In the genomic region with DNA sequence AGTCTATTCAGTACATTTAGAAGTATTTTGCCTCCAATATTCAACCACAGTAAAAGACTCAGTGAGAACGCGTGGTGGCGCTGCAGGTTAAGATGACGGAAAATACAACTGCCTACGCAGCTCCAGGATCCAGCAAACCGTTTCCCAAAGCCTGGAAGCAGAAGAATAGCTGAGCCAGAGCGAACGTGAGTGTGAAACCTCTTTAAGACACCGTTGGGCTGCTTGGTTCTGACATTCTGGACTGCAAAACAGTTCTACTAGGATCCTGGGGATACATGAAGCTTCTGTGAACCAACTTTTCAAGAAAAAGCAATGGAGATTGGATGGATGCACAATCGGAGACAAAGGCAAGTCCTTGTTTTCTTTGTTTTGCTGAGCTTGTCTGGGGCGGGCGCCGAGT, we compare ENCODE assay signal across 11 cellular contexts. TPM values are rescaled to one million over a fixed set of nuclear protein-coding genes. Genes with fewer than 3 reads are reported as not detected.
DNase-seq lines count a peak whose midpoint lies in the region; ATAC-seq, FAIRE-seq and TF ChIP-seq lines count a peak whose summit lies in the region.
"Had no signal": no experiment of that assay in that cellular context is flagged by ENCODE, and none has a peak within 500 bp of the region (broad histone marks: within the 10 kb centered on the region; RNA-seq: fewer than 3 reads in every experiment).

TSS of gene PCDHB16 (plus strand) at position 140 of the 400 bp plus-strand sequence. CDS start at position 313, 173 bp downstream.

- H3K27me3 ChIP-seq in astrocyte (ENCODE audit: insufficient read depth, low read length) (no peaks in the 10 kb centered on the region), upper lobe of right lung (peaks cover 7% of the 10 kb centered on the region)

- H3K9me3 ChIP-seq in astrocyte (ENCODE audit: insufficient read depth, low read depth, low read length) (peaks cover 14% of the 10 kb centered on the region), upper lobe of right lung (peaks cover 3% of the 10 kb centered on the region)

- no peak for TF ChIP-seq CTCF in astrocyte (IDR thresholded peaks at IDR 0.05; ENCODE audit: insufficient read depth, low read depth, low read length)
- TF ChIP-seq CTCF in upper lobe of right lung (IDR thresholded peaks at IDR 0.05), result peak; percentile 37

- no peak within 1 kb of the TSS for H3K27ac ChIP-seq in astrocyte (ENCODE audit: low read depth, low read length)
- no peak within 1 kb of the TSS for H3K27ac ChIP-seq in upper lobe of right lung

- H3K36me3 ChIP-seq in astrocyte (ENCODE audit: insufficient read depth, low read length) (no peaks in the 10 kb centered on the region), upper lobe of right lung (no peaks in the 10 kb centered on the region)

- H2AFZ ChIP-seq in astrocyte (ENCODE audit: low read depth, low read length), result no peak within 1 kb of the TSS

- H3K4me3 ChIP-seq in astrocyte (ENCODE audit: insufficient read depth, low read depth, low read length) (no peak within 1 kb of the TSS), upper lobe of right lung (peak within 1 kb of the TSS; percentile 28)

- H3K4me3 Mint-ChIP-seq in activated CD4-positive, alpha-beta memory T cell treated with anti-CD3 and anti-CD28 coated beads for 36 hours, result no peak within 1 kb of the TSS
- H3K4me3 Mint-ChIP-seq in activated CD4-positive, alpha-beta memory T cell treated with anti-CD3 and anti-CD28 coated beads, Interleukin-2, amount 10 ng/mL, durations not matched to agents 7 days and 5 days, result no peak within 1 kb of the TSS
- peak within 1 kb of the TSS; percentile 65 for H3K4me3 Mint-ChIP-seq in astrocyte (ENCODE audit: unreplicated experiment)
- H3K4me3 Mint-ChIP-seq: CD4-positive, CD25-positive, alpha-beta regulatory T cell; naive B cell had no signal

- no peak for FAIRE-seq in astrocyte (lab: Jason Lieb, UNC)

- DNase-seq in activated CD4-positive, alpha-beta memory T cell treated with anti-CD3 and anti-CD28 coated beads for 36 hours, result peak; percentile 17
- no peak for DNase-seq in activated CD4-positive, alpha-beta memory T cell treated with anti-CD3 and anti-CD28 coated beads, Interleukin-2, amount 10 ng/mL, durations not matched to agents 7 days and 5 days
- DNase-seq in astrocyte (ENCODE audit: low read depth) (peak; percentile 3), iris pigment epithelial cell (ENCODE audit: low read depth) (peak; percentile 5), upper lobe of right lung (no peak)
- DNase-seq in activated naive CD4-positive, alpha-beta T cell treated with anti-CD3 and anti-CD28 coated beads, Interleukin-2, amount 50 U/mL, for 16 hours, result no peak
- no peak for DNase-seq in stimulated activated CD4-positive, alpha-beta T cell treated with anti-CD3 and anti-CD28 coated beads, Interleukin-1b, Interleukin-23, amount 100 ng/mL, for 48 hours
- DNase-seq: CD4-positive, CD25-positive, alpha-beta regulatory T cell; naive B cell had no signal

- H3K9me3 Mint-ChIP-seq in activated CD4-positive, alpha-beta memory T cell treated with anti-CD3 and anti-CD28 coated beads for 36 hours, result peaks cover 16% of the 10 kb centered on the region
- H3K9me3 Mint-ChIP-seq in activated CD4-positive, alpha-beta memory T cell treated with anti-CD3 and anti-CD28 coated beads, Interleukin-2, amount 10 ng/mL, durations not matched to agents 7 days and 5 days, result peaks cover 13% of the 10 kb centered on the region
- H3K9me3 Mint-ChIP-seq in astrocyte (ENCODE audit: unreplicated experiment), result peaks cover 8% of the 10 kb centered on the region

- H3K27ac Mint-ChIP-seq in activated CD4-positive, alpha-beta memory T cell treated with anti-CD3 and anti-CD28 coated beads for 36 hours, result no peak within 1 kb of the TSS
- H3K27ac Mint-ChIP-seq in activated CD4-positive, alpha-beta memory T cell treated with anti-CD3 and anti-CD28 coated beads, Interleukin-2, amount 10 ng/mL, durations not matched to agents 7 days and 5 days, result no peak within 1 kb of the TSS
- no peak within 1 kb of the TSS for H3K27ac Mint-ChIP-seq in astrocyte (ENCODE audit: unreplicated experiment)
- H3K27ac Mint-ChIP-seq: CD4-positive, CD25-positive, alpha-beta regulatory T cell had no signal

- H3K9ac ChIP-seq in astrocyte (ENCODE audit: low read length), result no peak within 1 kb of the TSS

- H3K27me3 Mint-ChIP-seq in activated CD4-positive, alpha-beta memory T cell treated with anti-CD3 and anti-CD28 coated beads for 36 hours, result peaks cover 30% of the 10 kb centered on the region
- H3K27me3 Mint-ChIP-seq in activated CD4-positive, alpha-beta memory T cell treated with anti-CD3 and anti-CD28 coated beads, Interleukin-2, amount 10 ng/mL, durations not matched to agents 7 days and 5 days, result no peaks in the 10 kb centered on the region
- no peaks in the 10 kb centered on the region for H3K27me3 Mint-ChIP-seq in astrocyte (ENCODE audit: low read depth, unreplicated experiment)

- H3K4me1 ChIP-seq in astrocyte (ENCODE audit: insufficient read depth, low read length) (no peaks in the 10 kb centered on the region), upper lobe of right lung (no peaks in the 10 kb centered on the region)

- H3K4me2 ChIP-seq in astrocyte (ENCODE audit: low read length), result no peak within 1 kb of the TSS

- intact Hi-C loops in activated CD4-positive, alpha-beta memory T cell treated with anti-CD3 and anti-CD28 coated beads for 36 hours (cut with micrococcal nuclease), result no loop called here
- intact Hi-C loops in upper lobe of right lung (cut with DNase I), result no loop called here

- CTCF ChIA-PET in activated CD4-positive, alpha-beta memory T cell treated with anti-CD3 and anti-CD28 coated beads for 36 hours (lab: Charles Lee), result interaction anchor here (0.6 to 1.4 kb wide), 3 partner anchors 46 to 559 kb away, joined by 3 read pairs; partner anchors contain the start of gene TAF7
- CTCF ChIA-PET in activated CD4-positive, alpha-beta memory T cell treated with anti-CD3 and anti-CD28 coated beads, Interleukin-2, amount 10 ng/mL, durations not matched to agents 7 days and 5 days (lab: Charles Lee), result interaction anchor here (1.3 kb wide), 1 partner anchor 32 kb away, joined by 3 read pairs; the partner anchor contains the start of gene PCDHB6

- ATAC-seq in upper lobe of right lung, result peak; percentile 44
- no peak for ATAC-seq in HG02870 (IDR thresholded peaks at IDR 0.05; ENCODE audit: unreplicated experiment)

- POLR2A ChIA-PET in activated CD4-positive, alpha-beta memory T cell treated with anti-CD3 and anti-CD28 coated beads for 36 hours (lab: Charles Lee), result no interaction called here
- POLR2A ChIA-PET in activated CD4-positive, alpha-beta memory T cell treated with anti-CD3 and anti-CD28 coated beads, Interleukin-2, amount 10 ng/mL, durations not matched to agents 7 days and 5 days (lab: Charles Lee), result no interaction called here

- no peaks in the 10 kb centered on the region for H3K79me2 ChIP-seq in astrocyte (ENCODE audit: insufficient read depth, low read length)

- H3K36me3 Mint-ChIP-seq in activated CD4-positive, alpha-beta memory T cell treated with anti-CD3 and anti-CD28 coated beads for 36 hours, result peaks cover 2% of the 10 kb centered on the region
- peaks cover 3% of the 10 kb centered on the region for H3K36me3 Mint-ChIP-seq in activated CD4-positive, alpha-beta memory T cell treated with anti-CD3 and anti-CD28 coated beads, Interleukin-2, amount 10 ng/mL, durations not matched to agents 7 days and 5 days (ENCODE audit: low read depth)
- H3K36me3 Mint-ChIP-seq in astrocyte (ENCODE audit: low read depth, unreplicated experiment), result peaks cover 11% of the 10 kb centered on the region

- peaks cover 4% of the 10 kb centered on the region for H3K4me1 Mint-ChIP-seq in activated CD4-positive, alpha-beta memory T cell treated with anti-CD3 and anti-CD28 coated beads for 36 hours (ENCODE audit: low read depth)
- H3K4me1 Mint-ChIP-seq in activated CD4-positive, alpha-beta memory T cell treated with anti-CD3 and anti-CD28 coated beads, Interleukin-2, amount 10 ng/mL, durations not matched to agents 7 days and 5 days, result peaks cover 2% of the 10 kb centered on the region
- no peaks in the 10 kb centered on the region for H3K4me1 Mint-ChIP-seq in astrocyte (ENCODE audit: low read depth, unreplicated experiment)

- no peaks in the 10 kb centered on the region for H4K20me1 ChIP-seq in astrocyte (ENCODE audit: insufficient read depth, low read length)

RNA-seq across cellular contexts. Expression of gene PCDHB16, which starts in this region (rescaled TPM):
- not detected for total RNA-seq in activated CD4-positive, alpha-beta memory T cell treated with anti-CD3 and anti-CD28 coated beads for 36 hours
- total RNA-seq in activated CD4-positive, alpha-beta memory T cell treated with anti-CD3 and anti-CD28 coated beads, Interleukin-2, amount 10 ng/mL, durations not matched to agents 7 days and 5 days, result not detected
- total RNA-seq in astrocyte (3.2 and 4.4 TPM in 2 replicates), upper lobe of right lung (4.1 TPM)
- total RNA-seq: CD4-positive, CD25-positive, alpha-beta regulatory T cell; T-helper 1 cell treated with Interleukin-12 subunit alpha and Interleukin-12 subunit beta and Interleukin-4 antibody, amounts not matched to agents 30 ng/mL and 1 ng/mL, for 36 hours had no signal

Comparison
In these comparisons a context has a peak if more than half of its experiments do, and no peak if none do; other contexts are left out.
1. Peak in DNase-seq in activated CD4-positive, alpha-beta memory T cell treated with anti-CD3 and anti-CD28 coated beads for 36 hours; RNA of the gene not detected or under 1 TPM.
2. DNase-seq: peak in astrocyte (single experiment) and iris pigment epithelial cell (single experiment); none in activated CD4-positive, alpha-beta memory T cell treated with anti-CD3 and anti-CD28 coated beads, Interleukin-2, amount 10 ng/mL, durations not matched to agents 7 days and 5 days (single experiment), upper lobe of right lung (single experiment), activated naive CD4-positive, alpha-beta T cell treated with anti-CD3 and anti-CD28 coated beads, Interleukin-2, amount 50 U/mL, for 16 hours (single experiment) and stimulated activated CD4-positive, alpha-beta T cell treated with anti-CD3 and anti-CD28 coated beads, Interleukin-1b, Interleukin-23, amount 100 ng/mL, for 48 hours (single experiment).